In the genomic region with DNA sequence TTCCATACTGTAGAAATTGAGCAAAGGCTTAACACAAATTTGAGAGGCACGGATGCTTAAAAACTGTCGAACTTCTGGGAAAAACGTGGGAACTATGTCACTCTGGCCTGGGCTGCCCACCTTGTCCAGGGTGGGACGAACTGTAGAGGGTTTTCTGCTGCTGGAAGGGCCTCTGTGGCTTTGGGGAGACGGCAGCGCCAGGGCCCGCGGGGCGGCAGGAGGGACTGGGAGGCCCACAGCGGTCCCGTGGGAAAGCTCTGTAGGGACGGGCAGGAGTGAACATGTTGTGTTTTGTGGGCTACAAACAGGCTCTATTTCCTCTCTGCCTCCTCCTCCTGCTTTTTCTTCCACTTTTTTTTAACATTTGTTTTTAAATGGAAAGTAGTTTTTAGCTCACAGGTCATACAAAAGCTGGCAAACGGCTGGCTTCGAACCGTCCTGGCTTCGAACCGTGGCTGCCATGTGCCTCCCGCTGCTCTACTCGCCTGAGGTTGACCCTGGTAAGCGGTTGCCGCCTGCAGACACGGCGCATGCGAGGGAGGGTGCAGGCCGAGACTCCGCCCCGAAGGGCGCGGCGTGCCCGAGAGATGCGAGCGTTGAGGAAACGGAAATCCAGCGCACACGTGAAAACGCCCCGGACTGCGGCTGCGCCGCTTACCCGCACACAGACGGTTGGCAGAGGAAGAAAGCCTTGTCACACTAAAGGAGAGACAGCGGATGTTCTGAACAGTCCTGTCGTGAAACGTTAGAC, we compare ENCODE assay signal across 27 cellular contexts.
"Had no signal": no experiment of that assay in that cellular context is flagged by ENCODE, and none has a peak within 500 bp of the region (broad histone marks: within the 10 kb centered on the region; RNA-seq: fewer than 3 reads in every experiment).

No MANE protein-coding gene starts in this region.

- DNase-seq: immature natural killer cell; kidney; left colon; naive thymus-derived CD8-positive, alpha-beta T cell; nephron progenitor cell; pancreas; retina; stimulated activated CD4-positive, alpha-beta T cell treated with anti-CD3 and anti-CD28 coated beads, Interleukin-12 subunit alpha, Interleukin-12 subunit beta, amount 100 ng/mL, for 4 hours; stimulated activated CD4-positive, alpha-beta T cell treated with anti-CD3 and anti-CD28 coated beads, Interleukin-15, amount 100 ng/mL, for 24 hours; stimulated activated CD4-positive, alpha-beta T cell treated with anti-CD3 and anti-CD28 coated beads, Interleukin-2, amount 100 ng/mL, for 24 hours; stimulated activated CD4-positive, alpha-beta T cell treated with anti-CD3 and anti-CD28 coated beads, Interleukin-4, amount 100 ng/mL, for 1 hour; stimulated activated naive B cell treated with anti-CD40 and anti-IgM and Interleukin-4, amounts not matched to agents 10 μg/mL and 1 μg/mL and 100 μg/mL, for 72 hours; stimulated activated naive CD8-positive, alpha-beta T cell treated with anti-CD3 and anti-CD28 coated beads, Interleukin-15, Interleukin-2, amounts not matched to agents 100 U/mL and 50 U/mL, for 24 hours; stomach; tibial artery; trophoblast cell; upper lobe of right lung had no signal

- H3K4me3 ChIP-seq: left lung, lung, neural progenitor cell, pancreas, prostate gland, skin epidermis, stomach, thoracic aorta, tibial artery, upper lobe of right lung had no signal

- H3K4me1 ChIP-seq: left lung, neural progenitor cell, pancreas, prostate gland, stomach, upper lobe of right lung had no signal

- H3K9ac ChIP-seq: neural progenitor cell had no signal

- H3K9me3 ChIP-seq: left lung, pancreas, prostate gland, stomach, thoracic aorta, tibial artery, upper lobe of right lung had no signal

- H3K27ac ChIP-seq: left lung, neural progenitor cell, pancreas, prostate gland, skin epidermis, stomach, thoracic aorta, upper lobe of right lung had no signal

- H3K27me3 ChIP-seq: left lung, neural progenitor cell, pancreas, stomach, tibial artery, upper lobe of right lung had no signal

- H3K4me2 ChIP-seq: neural progenitor cell had no signal

- FAIRE-seq: islet of Langerhans, kidney, pancreas, urothelium cell line had no signal

- H2AFZ ChIP-seq: neural progenitor cell had no signal

- H3K36me3 ChIP-seq: left lung, neural progenitor cell, pancreas, prostate gland, stomach, thoracic aorta, tibial artery, upper lobe of right lung had no signal

- ATAC-seq: left colon; left lung; naive thymus-derived CD8-positive, alpha-beta T cell; pancreas; right cardiac atrium; sciatic nerve; stimulated activated naive B cell treated with anti-CD40 and anti-IgM and Interleukin-4, amounts not matched to agents 10 μg/mL and 1 μg/mL and 100 μg/mL, for 72 hours; stimulated activated naive CD8-positive, alpha-beta T cell treated with anti-CD3 and anti-CD28 coated beads, Interleukin-15, Interleukin-2, amounts not matched to agents 100 U/mL and 50 U/mL, for 24 hours; upper lobe of right lung had no signal
